In genomic region chr4:69470561-69470960, GRCh38 we compare ENCODE assay signal across 1 cellular context.
TF ChIP-seq lines count a peak whose summit lies in the region.

No MANE protein-coding gene starts in this region.

TF ChIP-seq in GM23338, 12 proteins besides CTCF, POLR2A, EP300 and RAD21 (continued from another document):
- no peak for TF ChIP-seq POLR2AphosphoS5 (IDR thresholded peaks at IDR 0.05; ENCODE audit: low read depth)
- TF ChIP-seq, protein P1, sequence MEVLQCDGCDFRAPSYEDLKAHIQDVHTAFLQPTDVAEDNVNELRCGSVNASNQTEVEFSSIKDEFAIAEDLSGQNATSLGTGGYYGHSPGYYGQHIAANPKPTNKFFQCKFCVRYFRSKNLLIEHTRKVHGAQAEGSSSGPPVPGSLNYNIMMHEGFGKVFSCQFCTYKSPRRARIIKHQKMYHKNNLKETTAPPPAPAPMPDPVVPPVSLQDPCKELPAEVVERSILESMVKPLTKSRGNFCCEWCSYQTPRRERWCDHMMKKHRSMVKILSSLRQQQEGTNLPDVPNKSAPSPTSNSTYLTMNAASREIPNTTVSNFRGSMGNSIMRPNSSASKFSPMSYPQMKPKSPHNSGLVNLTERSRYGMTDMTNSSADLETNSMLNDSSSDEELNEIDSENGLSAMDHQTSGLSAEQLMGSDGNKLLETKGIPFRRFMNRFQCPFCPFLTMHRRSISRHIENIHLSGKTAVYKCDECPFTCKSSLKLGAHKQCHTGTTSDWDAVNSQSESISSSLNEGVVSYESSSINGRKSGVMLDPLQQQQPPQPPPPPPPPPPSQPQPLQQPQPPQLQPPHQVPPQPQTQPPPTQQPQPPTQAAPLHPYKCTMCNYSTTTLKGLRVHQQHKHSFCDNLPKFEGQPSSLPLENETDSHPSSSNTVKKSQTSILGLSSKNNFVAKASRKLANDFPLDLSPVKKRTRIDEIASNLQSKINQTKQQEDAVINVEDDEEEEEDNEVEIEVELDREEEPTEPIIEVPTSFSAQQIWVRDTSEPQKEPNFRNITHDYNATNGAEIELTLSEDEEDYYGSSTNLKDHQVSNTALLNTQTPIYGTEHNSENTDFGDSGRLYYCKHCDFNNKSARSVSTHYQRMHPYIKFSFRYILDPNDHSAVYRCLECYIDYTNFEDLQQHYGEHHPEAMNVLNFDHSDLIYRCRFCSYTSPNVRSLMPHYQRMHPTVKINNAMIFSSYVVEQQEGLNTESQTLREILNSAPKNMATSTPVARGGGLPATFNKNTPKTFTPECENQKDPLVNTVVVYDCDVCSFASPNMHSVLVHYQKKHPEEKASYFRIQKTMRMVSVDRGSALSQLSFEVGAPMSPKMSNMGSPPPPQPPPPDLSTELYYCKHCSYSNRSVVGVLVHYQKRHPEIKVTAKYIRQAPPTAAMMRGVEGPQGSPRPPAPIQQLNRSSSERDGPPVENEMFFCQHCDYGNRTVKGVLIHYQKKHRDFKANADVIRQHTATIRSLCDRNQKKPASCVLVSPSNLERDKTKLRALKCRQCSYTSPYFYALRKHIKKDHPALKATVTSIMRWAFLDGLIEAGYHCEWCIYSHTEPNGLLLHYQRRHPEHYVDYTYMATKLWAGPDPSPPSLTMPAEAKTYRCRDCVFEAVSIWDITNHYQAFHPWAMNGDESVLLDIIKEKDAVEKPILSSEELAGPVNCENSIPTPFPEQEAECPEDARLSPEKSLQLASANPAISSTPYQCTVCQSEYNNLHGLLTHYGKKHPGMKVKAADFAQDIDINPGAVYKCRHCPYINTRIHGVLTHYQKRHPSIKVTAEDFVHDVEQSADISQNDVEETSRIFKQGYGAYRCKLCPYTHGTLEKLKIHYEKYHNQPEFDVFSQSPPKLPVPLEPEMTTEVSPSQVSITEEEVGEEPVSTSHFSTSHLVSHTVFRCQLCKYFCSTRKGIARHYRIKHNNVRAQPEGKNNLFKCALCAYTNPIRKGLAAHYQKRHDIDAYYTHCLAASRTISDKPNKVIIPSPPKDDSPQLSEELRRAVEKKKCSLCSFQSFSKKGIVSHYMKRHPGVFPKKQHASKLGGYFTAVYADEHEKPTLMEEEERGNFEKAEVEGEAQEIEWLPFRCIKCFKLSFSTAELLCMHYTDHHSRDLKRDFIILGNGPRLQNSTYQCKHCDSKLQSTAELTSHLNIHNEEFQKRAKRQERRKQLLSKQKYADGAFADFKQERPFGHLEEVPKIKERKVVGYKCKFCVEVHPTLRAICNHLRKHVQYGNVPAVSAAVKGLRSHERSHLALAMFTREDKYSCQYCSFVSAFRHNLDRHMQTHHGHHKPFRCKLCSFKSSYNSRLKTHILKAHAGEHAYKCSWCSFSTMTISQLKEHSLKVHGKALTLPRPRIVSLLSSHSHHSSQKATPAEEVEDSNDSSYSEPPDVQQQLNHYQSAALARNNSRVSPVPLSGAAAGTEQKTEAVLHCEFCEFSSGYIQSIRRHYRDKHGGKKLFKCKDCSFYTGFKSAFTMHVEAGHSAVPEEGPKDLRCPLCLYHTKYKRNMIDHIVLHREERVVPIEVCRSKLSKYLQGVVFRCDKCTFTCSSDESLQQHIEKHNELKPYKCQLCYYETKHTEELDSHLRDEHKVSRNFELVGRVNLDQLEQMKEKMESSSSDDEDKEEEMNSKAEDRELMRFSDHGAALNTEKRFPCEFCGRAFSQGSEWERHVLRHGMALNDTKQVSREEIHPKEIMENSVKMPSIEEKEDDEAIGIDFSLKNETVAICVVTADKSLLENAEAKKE (CRISPR knock-in tag; IDR thresholded peaks at IDR 0.05): no peak
TF ChIP-seq in GM23338: peak in this region for 0.
